ENCODE assay signal across 17 cellular contexts in the genomic region with DNA sequence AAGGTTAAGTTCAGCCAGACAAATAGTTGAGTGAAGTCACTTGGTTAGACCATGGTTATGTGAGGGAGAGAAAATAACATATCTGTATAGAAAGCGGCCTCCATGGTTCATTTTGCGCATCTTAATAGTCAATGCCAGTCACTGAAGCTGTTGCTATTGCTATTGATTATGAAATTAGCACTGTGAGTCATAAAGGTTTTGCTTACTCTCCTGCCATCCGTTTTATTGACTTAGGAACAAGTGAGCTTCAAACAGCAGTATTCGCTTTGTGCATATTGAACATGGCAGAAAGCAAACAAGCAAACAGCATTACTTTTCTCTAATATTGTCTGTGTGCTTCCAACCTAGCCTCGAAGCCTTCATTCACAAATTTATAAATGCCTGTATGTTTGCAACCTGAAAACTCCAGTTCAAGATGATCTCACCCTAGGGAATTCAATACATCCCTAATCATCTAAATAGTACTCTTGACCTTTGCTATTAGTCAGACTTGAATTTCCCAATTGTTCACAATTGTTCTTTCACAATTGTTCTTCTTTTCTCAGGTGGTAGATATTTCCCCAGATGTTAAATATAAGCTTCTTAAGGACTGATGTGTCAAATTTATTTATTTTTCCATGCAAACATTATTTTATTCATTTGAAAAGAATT. TPM values are rescaled to one million over a fixed set of nuclear protein-coding genes. Genes with fewer than 3 reads are reported as not detected.
"Had no signal": no experiment of that assay in that cellular context is flagged by ENCODE, and none has a peak within 500 bp of the region (broad histone marks: within the 10 kb centered on the region; RNA-seq: fewer than 3 reads in every experiment).

No MANE protein-coding gene starts in this region.

- DNase-seq: activated CD4-positive, alpha-beta T cell treated with anti-CD3 and anti-CD28 coated beads for 1 hour; activated CD4-positive, alpha-beta T cell treated with anti-CD3 and anti-CD28 coated beads, Interleukin-2, amount 50 U/mL, for 4 hours; activated naive CD4-positive, alpha-beta T cell treated with anti-CD3 and anti-CD28 coated beads for 36 hours; activated T-cell treated with anti-CD3 and anti-CD28 coated beads for 4 hours; glutamatergic neuron; kidney glomerular epithelial cell; left ventricle myocardium superior; mesendoderm; natural killer cell; stimulated activated CD4-positive, alpha-beta T cell treated with anti-CD3 and anti-CD28 coated beads, Interleukin-2, amount 100 ng/mL, for 48 hours had no signal

- H3K36me3 ChIP-seq: neutrophil had no signal

- H3K27ac ChIP-seq: neutrophil, parathyroid adenoma, VCaP had no signal

- FAIRE-seq: astrocyte, colon, endometrium had no signal

- H3K27me3 ChIP-seq: neutrophil had no signal

RNA-seq across cellular contexts. Expression of a gene that starts 55.9 kb away (rescaled TPM):
- total RNA-seq: activated naive CD4-positive, alpha-beta T cell treated with anti-CD3 and anti-CD28 coated beads for 36 hours; astrocyte; esophagus mucosa; natural killer cell had no signal
